ENCODE assay signal across 36 cellular contexts in genomic region chr7:39517240-39517639, GRCh38.
"Had no signal": no experiment of that assay in that cellular context is flagged by ENCODE, and none has a peak within 500 bp of the region (broad histone marks: within the 10 kb centered on the region; RNA-seq: fewer than 3 reads in every experiment).

No MANE protein-coding gene starts in this region.

- H3K4me1 ChIP-seq: ascending aorta had no signal

- ATAC-seq: activated CD4-positive, alpha-beta T cell treated with anti-CD3 and anti-CD28 coated beads for 36 hours; activated CD4-positive, CD25-positive, alpha-beta regulatory T cell treated with anti-CD3 and anti-CD28 coated beads, Interleukin-2, amount 50 U/mL, for 24 hours; activated CD8-positive, alpha-beta memory T cell treated with anti-CD3 and anti-CD28 coated beads, Interleukin-2, amount 10 ng/mL, durations not matched to agents 7 days and 5 days; activated CD8-positive, alpha-beta T cell treated with anti-CD3 and anti-CD28 coated beads, Interleukin-2, amount 10 ng/mL, durations not matched to agents 7 days and 5 days; activated naive CD8-positive, alpha-beta T cell treated with anti-CD3 and anti-CD28 coated beads, Interleukin-2, amount 50 U/mL, for 24 hours; WTC11 had no signal

- H3K27ac Mint-ChIP-seq: activated CD4-positive, alpha-beta memory T cell treated with anti-CD3 and anti-CD28 coated beads, Interleukin-2, amount 10 ng/mL, durations not matched to agents 7 days and 5 days; activated CD4-positive, alpha-beta T cell treated with anti-CD3 and anti-CD28 coated beads for 36 hours; activated CD4-positive, alpha-beta T cell treated with anti-CD3 and anti-CD28 coated beads, Interleukin-2, amount 10 ng/mL, durations not matched to agents 7 days and 5 days; activated CD8-positive, alpha-beta memory T cell treated with anti-CD3 and anti-CD28 coated beads, Interleukin-2, amount 10 ng/mL, durations not matched to agents 7 days and 5 days; activated CD8-positive, alpha-beta T cell treated with anti-CD3 and anti-CD28 coated beads, Interleukin-2, amount 10 ng/mL, durations not matched to agents 7 days and 5 days; activated naive CD4-positive, alpha-beta T cell treated with anti-CD3 and anti-CD28 coated beads, Interleukin-2, amount 10 ng/mL, durations not matched to agents 7 days and 5 days; activated naive CD4-positive, alpha-beta T cell treated with anti-CD3 and anti-CD28 coated beads, Interleukin-2, amount 50 U/mL, for 24 hours; activated naive CD8-positive, alpha-beta T cell; activated naive CD8-positive, alpha-beta T cell treated with anti-CD3 and anti-CD28 coated beads, Interleukin-2, amount 10 ng/mL, durations not matched to agents 7 days and 5 days; activated naive CD8-positive, alpha-beta T cell treated with anti-CD3 and anti-CD28 coated beads, Interleukin-2, amount 50 U/mL, for 24 hours; activated T-cell treated with anti-CD3 and anti-CD28 coated beads, Interleukin-2, amount 50 U/mL, for 24 hours; activated T-helper 2 cell treated with anti-CD3 and anti-CD28 coated beads, Interferon-gamma antibody, Interleukin-2, Interleukin-4, amounts not matched to agents 10 μg/mL and 5 μg/mL and 100 μg/mL, durations not matched to agents 14 hours and 24 hours and 36 hours; brain; T-helper 1 cell treated with Interleukin-12 subunit alpha and Interleukin-12 subunit beta and Interleukin-4 antibody, amounts not matched to agents 30 μg/mL and 1 μg/mL, for 36 hours; T-helper 2 cell treated with Interferon-gamma antibody and Interleukin-4, amounts not matched to agents 5 μg/mL and 100 μg/mL, for 36 hours; WTC11 had no signal

- H3K9me3 Mint-ChIP-seq: activated CD4-positive, alpha-beta memory T cell treated with anti-CD3 and anti-CD28 coated beads, Interleukin-2, amount 10 ng/mL, durations not matched to agents 7 days and 5 days; activated CD4-positive, alpha-beta T cell treated with anti-CD3 and anti-CD28 coated beads, Interleukin-2, amount 10 ng/mL, durations not matched to agents 7 days and 5 days; activated naive CD4-positive, alpha-beta T cell treated with anti-CD3 and anti-CD28 coated beads, Interleukin-2, amount 10 ng/mL, durations not matched to agents 7 days and 5 days; activated naive CD4-positive, alpha-beta T cell treated with anti-CD3 and anti-CD28 coated beads, Interleukin-2, amount 50 U/mL, for 24 hours; activated naive CD8-positive, alpha-beta T cell treated with anti-CD3 and anti-CD28 coated beads, Interleukin-2, amount 10 ng/mL, durations not matched to agents 7 days and 5 days; activated naive CD8-positive, alpha-beta T cell treated with anti-CD3 and anti-CD28 coated beads, Interleukin-2, amount 50 U/mL, for 24 hours; activated T-cell treated with anti-CD3 and anti-CD28 coated beads, Interleukin-2, amount 50 U/mL, for 24 hours; activated T-helper 2 cell treated with anti-CD3 and anti-CD28 coated beads, Interferon-gamma antibody, Interleukin-2, Interleukin-4, amounts not matched to agents 10 μg/mL and 5 μg/mL and 100 μg/mL, durations not matched to agents 14 hours and 24 hours and 36 hours; T-helper 1 cell treated with Interleukin-12 subunit alpha and Interleukin-12 subunit beta and Interleukin-4 antibody, amounts not matched to agents 30 μg/mL and 1 μg/mL, for 36 hours; T-helper 2 cell treated with Interferon-gamma antibody and Interleukin-4, amounts not matched to agents 5 μg/mL and 100 μg/mL, for 36 hours; WTC11 had no signal

- H3K36me3 ChIP-seq: ascending aorta, cardiac muscle cell, WERI-Rb-1 had no signal

- H3K27ac ChIP-seq: ascending aorta, cardiac muscle cell, WERI-Rb-1 had no signal

- H3K36me3 Mint-ChIP-seq: activated CD8-positive, alpha-beta memory T cell treated with anti-CD3 and anti-CD28 coated beads, Interleukin-2, amount 10 ng/mL, durations not matched to agents 7 days and 5 days; activated naive CD4-positive, alpha-beta T cell treated with anti-CD3 and anti-CD28 coated beads, Interleukin-2, amount 10 ng/mL, durations not matched to agents 7 days and 5 days; activated naive CD4-positive, alpha-beta T cell treated with anti-CD3 and anti-CD28 coated beads, Interleukin-2, amount 50 U/mL, for 24 hours; activated naive CD8-positive, alpha-beta T cell; activated naive CD8-positive, alpha-beta T cell treated with anti-CD3 and anti-CD28 coated beads, Interleukin-2, amount 10 ng/mL, durations not matched to agents 7 days and 5 days; brain; WTC11 had no signal

- H3K4me3 Mint-ChIP-seq: activated CD4-positive, alpha-beta memory T cell treated with anti-CD3 and anti-CD28 coated beads, Interleukin-2, amount 10 ng/mL, durations not matched to agents 7 days and 5 days; activated CD4-positive, alpha-beta T cell treated with anti-CD3 and anti-CD28 coated beads for 36 hours; activated CD4-positive, alpha-beta T cell treated with anti-CD3 and anti-CD28 coated beads, Interleukin-2, amount 10 ng/mL, durations not matched to agents 7 days and 5 days; activated CD8-positive, alpha-beta memory T cell treated with anti-CD3 and anti-CD28 coated beads, Interleukin-2, amount 10 ng/mL, durations not matched to agents 7 days and 5 days; activated CD8-positive, alpha-beta T cell treated with anti-CD3 and anti-CD28 coated beads, Interleukin-2, amount 10 ng/mL, durations not matched to agents 7 days and 5 days; activated naive CD4-positive, alpha-beta T cell treated with anti-CD3 and anti-CD28 coated beads, Interleukin-2, amount 10 ng/mL, durations not matched to agents 7 days and 5 days; activated naive CD4-positive, alpha-beta T cell treated with anti-CD3 and anti-CD28 coated beads, Interleukin-2, amount 50 U/mL, for 24 hours; activated naive CD8-positive, alpha-beta T cell; activated naive CD8-positive, alpha-beta T cell treated with anti-CD3 and anti-CD28 coated beads, Interleukin-2, amount 10 ng/mL, durations not matched to agents 7 days and 5 days; activated naive CD8-positive, alpha-beta T cell treated with anti-CD3 and anti-CD28 coated beads, Interleukin-2, amount 50 U/mL, for 24 hours; activated T-cell treated with anti-CD3 and anti-CD28 coated beads, Interleukin-2, amount 50 U/mL, for 24 hours; brain; T-helper 1 cell treated with Interleukin-12 subunit alpha and Interleukin-12 subunit beta and Interleukin-4 antibody, amounts not matched to agents 30 μg/mL and 1 μg/mL, for 36 hours; T-helper 2 cell treated with Interferon-gamma antibody and Interleukin-4, amounts not matched to agents 5 μg/mL and 100 μg/mL, for 36 hours; WTC11 had no signal

- DNase-seq: activated CD4-positive, alpha-beta memory T cell treated with anti-CD3 and anti-CD28 coated beads, Interleukin-2, amount 10 ng/mL, durations not matched to agents 7 days and 5 days; activated CD4-positive, alpha-beta T cell treated with anti-CD3 and anti-CD28 coated beads for 1 hour; activated CD4-positive, alpha-beta T cell treated with anti-CD3 and anti-CD28 coated beads for 36 hours; activated CD4-positive, alpha-beta T cell treated with anti-CD3 and anti-CD28 coated beads for 48 hours; activated CD4-positive, alpha-beta T cell treated with anti-CD3 and anti-CD28 coated beads, Interleukin-2, amount 10 ng/mL, durations not matched to agents 7 days and 5 days; activated CD4-positive, alpha-beta T cell treated with anti-CD3 and anti-CD28 coated beads, Interleukin-2, amount 50 U/mL, for 48 hours; activated CD4-positive, CD25-positive, alpha-beta regulatory T cell; activated CD8-positive, alpha-beta memory T cell treated with anti-CD3 and anti-CD28 coated beads for 24 hours; activated CD8-positive, alpha-beta memory T cell treated with anti-CD3 and anti-CD28 coated beads, Interleukin-2, amount 10 ng/mL, durations not matched to agents 7 days and 5 days; activated CD8-positive, alpha-beta memory T cell treated with anti-CD3 and anti-CD28 coated beads, Interleukin-2, amount 50 U/mL, for 48 hours; activated CD8-positive, alpha-beta T cell treated with anti-CD3 and anti-CD28 coated beads, Interleukin-2, amount 10 ng/mL, durations not matched to agents 7 days and 5 days; activated effector memory CD4-positive, alpha-beta T cell treated with Interleukin-2 at 50 U/mL for 16 hours; activated gamma-delta T cell; activated naive CD4-positive, alpha-beta T cell treated with anti-CD3 and anti-CD28 coated beads, Interleukin-2, amount 10 ng/mL, durations not matched to agents 7 days and 5 days; activated naive CD4-positive, alpha-beta T cell treated with Interleukin-2 at 50 U/mL for 16 hours; activated naive CD8-positive, alpha-beta T cell treated with anti-CD3 and anti-CD28 coated beads, Interleukin-2, amount 10 ng/mL, durations not matched to agents 7 days and 5 days; activated naive CD8-positive, alpha-beta T cell treated with anti-CD3 and anti-CD28 coated beads, Interleukin-2, amount 50 U/mL, for 24 hours; activated T-cell treated with anti-CD3 and anti-CD28 coated beads, Interleukin-2, amount 50 U/mL, for 24 hours; activated T-cell treated with anti-CD3 and anti-CD28 coated beads, Interleukin-2, amount 50 U/mL, for 48 hours; amygdala; anterior cingulate cortex; SW 1271; T-helper 1 cell; T-helper 2 cell; T-helper 9 cell; WERI-Rb-1 had no signal

- H3K4me3 ChIP-seq: ascending aorta, cardiac muscle cell had no signal

- H3K9me3 ChIP-seq: ascending aorta had no signal

- H3K27me3 ChIP-seq: ascending aorta, cardiac muscle cell had no signal

- H3K4me1 Mint-ChIP-seq: activated CD4-positive, alpha-beta T cell treated with anti-CD3 and anti-CD28 coated beads for 36 hours; activated naive CD4-positive, alpha-beta T cell treated with anti-CD3 and anti-CD28 coated beads, Interleukin-2, amount 50 U/mL, for 24 hours; activated naive CD8-positive, alpha-beta T cell treated with anti-CD3 and anti-CD28 coated beads, Interleukin-2, amount 50 U/mL, for 24 hours had no signal
